In the genomic region with DNA sequence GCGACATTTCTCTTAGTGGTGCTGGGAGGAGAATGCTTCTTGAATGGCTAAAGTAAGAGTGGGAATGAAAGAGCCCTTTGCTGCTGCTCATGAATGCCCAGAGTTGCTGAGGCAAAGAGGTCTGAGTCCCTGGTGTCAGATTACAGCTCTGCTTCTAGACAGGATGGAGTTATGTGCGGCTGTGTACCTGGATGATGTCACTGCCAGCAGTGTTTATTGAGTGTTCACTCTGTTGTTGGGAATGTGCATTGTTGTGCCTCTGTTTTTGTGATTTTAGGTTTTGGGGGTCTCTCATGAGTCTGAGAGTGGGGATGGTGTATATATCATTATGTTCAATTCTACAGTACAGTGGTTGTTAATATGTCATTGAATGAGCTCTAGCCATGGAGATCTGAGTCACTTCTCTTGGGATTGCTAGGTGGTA, we compare ENCODE assay signal across 1 cellular context.
A peak's percentile ranks its signal among the peaks of the same experiment; 100 is the strongest.
TF ChIP-seq lines count a peak whose summit lies in the region.

No MANE protein-coding gene starts in this region.

TF ChIP-seq in HepG2, 621 proteins besides CTCF, POLR2A, EP300 and RAD21 (continued from another document):
- TF ChIP-seq, protein P1, sequence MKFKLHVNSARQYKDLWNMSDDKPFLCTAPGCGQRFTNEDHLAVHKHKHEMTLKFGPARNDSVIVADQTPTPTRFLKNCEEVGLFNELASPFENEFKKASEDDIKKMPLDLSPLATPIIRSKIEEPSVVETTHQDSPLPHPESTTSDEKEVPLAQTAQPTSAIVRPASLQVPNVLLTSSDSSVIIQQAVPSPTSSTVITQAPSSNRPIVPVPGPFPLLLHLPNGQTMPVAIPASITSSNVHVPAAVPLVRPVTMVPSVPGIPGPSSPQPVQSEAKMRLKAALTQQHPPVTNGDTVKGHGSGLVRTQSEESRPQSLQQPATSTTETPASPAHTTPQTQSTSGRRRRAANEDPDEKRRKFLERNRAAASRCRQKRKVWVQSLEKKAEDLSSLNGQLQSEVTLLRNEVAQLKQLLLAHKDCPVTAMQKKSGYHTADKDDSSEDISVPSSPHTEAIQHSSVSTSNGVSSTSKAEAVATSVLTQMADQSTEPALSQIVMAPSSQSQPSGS (CRISPR knock-in tag; IDR thresholded peaks at IDR 0.05), result peak; percentile 68; the same call in 1 of the 2 replicates
- no peak for TF ChIP-seq SP2 (CRISPR knock-in tag; IDR thresholded peaks at IDR 0.05)
- TF ChIP-seq SAP130 (CRISPR knock-in tag; IDR thresholded peaks at IDR 0.05; ENCODE audit: low read depth), result peak; percentile 56
- TF ChIP-seq ZNF577 (CRISPR knock-in tag; IDR thresholded peaks at IDR 0.05; ENCODE audit: borderline replicate concordance, low read depth), result no peak
- TF ChIP-seq SOX6 (IDR thresholded peaks at IDR 0.05), result no peak
- TF ChIP-seq SOX6 (CRISPR knock-in tag; IDR thresholded peaks at IDR 0.05), result peak; percentile 56; the same call in 1 of the 2 replicates
- TF ChIP-seq FOXA1 (IDR thresholded peaks at IDR 0.05), result no peak
- peak; percentile 42 for TF ChIP-seq FOXA1 (CRISPR knock-in tag; IDR thresholded peaks at IDR 0.05)
- peak; percentile 99 for TF ChIP-seq SIX4 (CRISPR knock-in tag; IDR thresholded peaks at IDR 0.05)
- no peak for TF ChIP-seq ZNF34 (CRISPR knock-in tag; IDR thresholded peaks at IDR 0.05; ENCODE audit: borderline replicate concordance)
- TF ChIP-seq HNRNPLL (IDR thresholded peaks at IDR 0.05; ENCODE audit: low read depth, low read length, poor library complexity, severe bottlenecking), result no peak
- 0 out of 2 replicates have a peak, but pooled peaks have one; percentile 22 for TF ChIP-seq YEATS2 (CRISPR knock-in tag; IDR thresholded peaks at IDR 0.05; ENCODE audit: borderline replicate concordance)
- TF ChIP-seq KLF16 (CRISPR knock-in tag; IDR thresholded peaks at IDR 0.05), result 0 out of 4 replicates have a peak, but pooled peaks of 1 of the 2 experiments have one; percentile 17
- TF ChIP-seq SOX13 (IDR thresholded peaks at IDR 0.05), result no peak
- TF ChIP-seq SOX13 (CRISPR knock-in tag; conservative IDR thresholded peaks at IDR 0.05 in 1 of 2, IDR thresholded peaks at IDR 0.05 in 1 of 2), result peak in 1 of 2 experiments; percentile 62; a peak in 1 of 4 replicates
- TF ChIP-seq AGO2 (optimal IDR thresholded peaks at IDR 0.05; ENCODE audit: low read depth, low read length), result no peak
- peak; percentile 60 for TF ChIP-seq FOXA3 (CRISPR knock-in tag; IDR thresholded peaks at IDR 0.05)
- TF ChIP-seq ZNF547 (CRISPR knock-in tag; IDR thresholded peaks at IDR 0.05), result no peak
- TF ChIP-seq SALL1 (CRISPR knock-in tag; IDR thresholded peaks at IDR 0.05), result peak; percentile 20; the same call in 1 of the 2 replicates
- TF ChIP-seq ZBTB21 (CRISPR knock-in tag; IDR thresholded peaks at IDR 0.05), result 0 out of 2 replicates have a peak, but pooled peaks have one; percentile 34
- TF ChIP-seq CBX5 (CRISPR knock-in tag; IDR thresholded peaks at IDR 0.05; ENCODE audit: borderline replicate concordance), result no peak
- peak; percentile 98 for TF ChIP-seq SIX1 (CRISPR knock-in tag; IDR thresholded peaks at IDR 0.05; ENCODE audit: borderline replicate concordance)
- peak; percentile 48; the same call in 1 of the 2 replicates for TF ChIP-seq CREB1 (IDR thresholded peaks at IDR 0.05)
- no peak; the same call in 1 of the 2 replicates for TF ChIP-seq CREB1 (CRISPR knock-in tag; IDR thresholded peaks at IDR 0.05)
- TF ChIP-seq, protein P2, sequence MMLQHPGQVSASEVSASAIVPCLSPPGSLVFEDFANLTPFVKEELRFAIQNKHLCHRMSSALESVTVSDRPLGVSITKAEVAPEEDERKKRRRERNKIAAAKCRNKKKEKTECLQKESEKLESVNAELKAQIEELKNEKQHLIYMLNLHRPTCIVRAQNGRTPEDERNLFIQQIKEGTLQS (CRISPR knock-in tag; IDR thresholded peaks at IDR 0.05), result peak; percentile 80
- 0 out of 2 replicates have a peak, but pooled peaks have one; percentile 30 for TF ChIP-seq PHF21A (CRISPR knock-in tag; IDR thresholded peaks at IDR 0.05)
- TF ChIP-seq GATAD1 (CRISPR knock-in tag; IDR thresholded peaks at IDR 0.05), result 0 out of 2 replicates have a peak, but pooled peaks have one; percentile 17
- peak; percentile 74 for TF ChIP-seq ATF7 (IDR thresholded peaks at IDR 0.05)
- TF ChIP-seq ATF7 (CRISPR knock-in tag; IDR thresholded peaks at IDR 0.05), result peak; percentile 41; the same call in 1 of the 2 replicates
- no peak for TF ChIP-seq ZNF33B (CRISPR knock-in tag; IDR thresholded peaks at IDR 0.05)
- TF ChIP-seq, protein P3, sequence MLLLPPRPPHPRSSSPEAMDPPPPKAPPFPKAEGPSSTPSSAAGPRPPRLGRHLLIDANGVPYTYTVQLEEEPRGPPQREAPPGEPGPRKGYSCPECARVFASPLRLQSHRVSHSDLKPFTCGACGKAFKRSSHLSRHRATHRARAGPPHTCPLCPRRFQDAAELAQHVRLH (CRISPR knock-in tag; IDR thresholded peaks at IDR 0.05; ENCODE audit: borderline replicate concordance, low read depth), result no peak
- TF ChIP-seq, protein P4, sequence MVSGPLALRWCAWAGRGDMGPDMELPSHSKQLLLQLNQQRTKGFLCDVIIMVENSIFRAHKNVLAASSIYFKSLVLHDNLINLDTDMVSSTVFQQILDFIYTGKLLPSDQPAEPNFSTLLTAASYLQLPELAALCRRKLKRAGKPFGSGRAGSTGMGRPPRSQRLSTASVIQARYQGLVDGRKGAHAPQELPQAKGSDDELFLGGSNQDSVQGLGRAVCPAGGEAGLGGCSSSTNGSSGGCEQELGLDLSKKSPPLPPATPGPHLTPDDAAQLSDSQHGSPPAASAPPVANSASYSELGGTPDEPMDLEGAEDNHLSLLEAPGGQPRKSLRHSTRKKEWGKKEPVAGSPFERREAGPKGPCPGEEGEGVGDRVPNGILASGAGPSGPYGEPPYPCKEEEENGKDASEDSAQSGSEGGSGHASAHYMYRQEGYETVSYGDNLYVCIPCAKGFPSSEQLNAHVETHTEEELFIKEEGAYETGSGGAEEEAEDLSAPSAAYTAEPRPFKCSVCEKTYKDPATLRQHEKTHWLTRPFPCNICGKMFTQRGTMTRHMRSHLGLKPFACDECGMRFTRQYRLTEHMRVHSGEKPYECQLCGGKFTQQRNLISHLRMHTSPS (CRISPR knock-in tag; IDR thresholded peaks at IDR 0.05; ENCODE audit: low read depth), result no peak
- 0 out of 2 replicates have a peak, but pooled peaks have one; percentile 17 for TF ChIP-seq CREM (IDR thresholded peaks at IDR 0.05)
- TF ChIP-seq CREM (CRISPR knock-in tag; IDR thresholded peaks at IDR 0.05), result no peak
- TF ChIP-seq FOXO1 (CRISPR knock-in tag; IDR thresholded peaks at IDR 0.05), result 0 out of 2 replicates have a peak, but pooled peaks have one; percentile 19
- no peak for TF ChIP-seq ZFP90 (CRISPR knock-in tag; IDR thresholded peaks at IDR 0.05; ENCODE audit: borderline replicate concordance)
- TF ChIP-seq, protein P5, sequence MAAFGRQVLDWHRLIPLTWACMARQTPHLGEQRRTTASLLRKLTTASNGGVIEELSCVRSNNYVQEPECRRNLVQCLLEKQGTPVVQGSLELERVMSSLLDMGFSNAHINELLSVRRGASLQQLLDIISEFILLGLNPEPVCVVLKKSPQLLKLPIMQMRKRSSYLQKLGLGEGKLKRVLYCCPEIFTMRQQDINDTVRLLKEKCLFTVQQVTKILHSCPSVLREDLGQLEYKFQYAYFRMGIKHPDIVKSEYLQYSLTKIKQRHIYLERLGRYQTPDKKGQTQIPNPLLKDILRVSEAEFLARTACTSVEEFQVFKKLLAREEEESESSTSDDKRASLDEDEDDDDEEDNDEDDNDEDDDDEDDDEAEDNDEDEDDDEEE (CRISPR knock-in tag; IDR thresholded peaks at IDR 0.05), result no peak
- no peak for TF ChIP-seq FOXP1 (IDR thresholded peaks at IDR 0.05)
- peak; percentile 59; the same call in 1 of the 2 replicates for TF ChIP-seq FOXP1 (CRISPR knock-in tag; IDR thresholded peaks at IDR 0.05)
- TF ChIP-seq PAX8 (CRISPR knock-in tag; IDR thresholded peaks at IDR 0.05; ENCODE audit: borderline replicate concordance), result no peak
- peak; percentile 59 for TF ChIP-seq GATAD2A (CRISPR knock-in tag; IDR thresholded peaks at IDR 0.05)
- TF ChIP-seq GABPA (IDR thresholded peaks at IDR 0.05; ENCODE audit: low read depth, low read length), result no peak
- TF ChIP-seq GABPA (CRISPR knock-in tag; IDR thresholded peaks at IDR 0.05; ENCODE audit: low read depth), result peak; percentile 14; the same call in 1 of the 2 replicates
- peak; percentile 64; the same call in 1 of the 2 replicates for TF ChIP-seq SOX5 (CRISPR knock-in tag; IDR thresholded peaks at IDR 0.05; ENCODE audit: borderline replicate concordance)
- no peak for TF ChIP-seq ZNF20 (CRISPR knock-in tag; IDR thresholded peaks at IDR 0.05)
- TF ChIP-seq KDM5A (IDR thresholded peaks at IDR 0.05; ENCODE audit: borderline replicate concordance, low read length), result no peak
- peak; percentile 47; the same call in 1 of the 2 replicates for TF ChIP-seq KDM1A (CRISPR knock-in tag; IDR thresholded peaks at IDR 0.05)
- TF ChIP-seq FOSL2 (CRISPR knock-in tag; IDR thresholded peaks at IDR 0.05), result peak; percentile 62
- TF ChIP-seq ZC3H13 (CRISPR knock-in tag; IDR thresholded peaks at IDR 0.05), result no peak
- TF ChIP-seq CEBPG (CRISPR knock-in tag; IDR thresholded peaks at IDR 0.05), result 0 out of 2 replicates have a peak, but pooled peaks have one; percentile 35
- TF ChIP-seq HNF4A (CRISPR knock-in tag; IDR thresholded peaks at IDR 0.05), result no peak
- 0 out of 2 replicates have a peak, but pooled peaks have one; percentile 27 for TF ChIP-seq ZNF331 (CRISPR knock-in tag; IDR thresholded peaks at IDR 0.05)
- TF ChIP-seq, protein P6, sequence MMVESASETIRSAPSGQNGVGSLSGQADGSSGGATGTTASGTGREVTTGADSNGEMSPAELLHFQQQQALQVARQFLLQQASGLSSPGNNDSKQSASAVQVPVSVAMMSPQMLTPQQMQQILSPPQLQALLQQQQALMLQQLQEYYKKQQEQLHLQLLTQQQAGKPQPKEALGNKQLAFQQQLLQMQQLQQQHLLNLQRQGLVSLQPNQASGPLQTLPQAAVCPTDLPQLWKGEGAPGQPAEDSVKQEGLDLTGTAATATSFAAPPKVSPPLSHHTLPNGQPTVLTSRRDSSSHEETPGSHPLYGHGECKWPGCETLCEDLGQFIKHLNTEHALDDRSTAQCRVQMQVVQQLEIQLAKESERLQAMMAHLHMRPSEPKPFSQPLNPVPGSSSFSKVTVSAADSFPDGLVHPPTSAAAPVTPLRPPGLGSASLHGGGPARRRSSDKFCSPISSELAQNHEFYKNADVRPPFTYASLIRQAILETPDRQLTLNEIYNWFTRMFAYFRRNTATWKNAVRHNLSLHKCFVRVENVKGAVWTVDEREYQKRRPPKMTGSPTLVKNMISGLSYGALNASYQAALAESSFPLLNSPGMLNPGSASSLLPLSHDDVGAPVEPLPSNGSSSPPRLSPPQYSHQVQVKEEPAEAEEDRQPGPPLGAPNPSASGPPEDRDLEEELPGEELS (CRISPR knock-in tag; IDR thresholded peaks at IDR 0.05), result 0 out of 2 replicates have a peak, but pooled peaks have one; percentile 33
- no peak for TF ChIP-seq ZNF616 (CRISPR knock-in tag; IDR thresholded peaks at IDR 0.05; ENCODE audit: low read depth)
